In the genomic region with DNA sequence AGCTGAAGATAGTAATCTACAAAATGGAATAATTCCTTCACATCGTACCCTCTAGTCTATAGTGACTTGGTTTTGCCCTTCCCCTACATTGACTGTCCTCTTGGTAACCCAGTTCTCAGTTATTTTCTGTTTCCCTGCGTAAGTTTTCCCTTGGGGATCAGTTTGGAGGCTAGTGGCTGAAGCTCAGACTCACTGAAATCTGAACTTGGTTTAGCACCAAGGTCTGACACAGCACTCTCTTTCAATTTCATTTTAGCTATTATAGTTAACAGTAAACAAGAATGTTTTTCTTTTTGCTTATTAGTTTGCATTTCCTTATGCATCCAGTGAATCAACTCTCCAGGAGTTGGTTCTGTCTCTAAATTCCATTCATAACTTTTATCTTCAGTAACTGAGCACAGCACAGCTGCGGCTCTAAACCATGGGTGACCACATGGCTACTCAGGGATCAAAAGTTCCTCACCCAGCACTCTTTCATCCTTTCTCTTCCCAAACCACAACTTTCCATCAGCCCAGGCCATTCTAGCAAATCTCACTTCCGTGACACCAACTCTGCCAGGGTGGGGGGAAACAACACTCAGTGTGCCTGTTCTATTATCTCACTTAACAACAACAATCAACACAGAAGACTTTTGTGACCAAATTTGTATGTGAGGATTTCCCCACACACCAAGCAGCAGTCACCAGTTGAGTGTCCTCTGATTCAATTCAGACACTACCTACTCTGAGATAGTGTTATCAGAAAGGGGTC, we compare ENCODE assay signal across 9 cellular contexts. TPM values are rescaled to one million over a fixed set of nuclear protein-coding genes. Genes with fewer than 3 reads are reported as not detected.
DNase-seq lines count a peak whose midpoint lies in the region; ATAC-seq and TF ChIP-seq lines count a peak whose summit lies in the region.
"Had no signal": no experiment of that assay in that cellular context is flagged by ENCODE, and none has a peak within 500 bp of the region (broad histone marks: within the 10 kb centered on the region; RNA-seq: fewer than 3 reads in every experiment).

No MANE protein-coding gene starts in this region.

- H3K4me1 ChIP-seq in heart right ventricle, result peaks cover 0 to 16% (median 0%) of the 10 kb centered on the region in 9 donors

- H3K9me3 ChIP-seq in AG04450 (ENCODE audit: control insufficient read depth, insufficient read depth, low read length) (0 out of 2 replicates have a peak, but pooled peaks cover 3% of the 10 kb centered on the region), MG63 (no peaks in the 10 kb centered on the region), heart right ventricle (no peaks in the 10 kb centered on the region)

- no peaks in the 10 kb centered on the region for H3K36me3 ChIP-seq in MG63
- H3K36me3 ChIP-seq in heart right ventricle, result no peaks in the 10 kb centered on the region

- POLR2A ChIA-PET in AG04450 (lab: Yijun Ruan, JAX), result no interaction called here
- POLR2A ChIA-PET in naive thymus-derived CD8-positive, alpha-beta T cell (lab: Charles Lee), result no interaction called here

- CTCF ChIA-PET in AG04450 (lab: Charles Lee), result interaction anchor here (1.3 kb wide), 1 partner anchor 20 kb away, joined by 3 read pairs; no protein-coding TSS in a partner anchor

- DNase-seq in AG04450 (ENCODE audit: low read depth, low spot score) (peak; percentile 6), MG63 (peak; percentile 40), heart right ventricle (no peak), LoVo (ENCODE audit: low spot score) (no peak), T1000 (lab: John Stamatoyannopoulos, UW) (no peak)
- DNase-seq in naive thymus-derived CD8-positive, alpha-beta T cell, result no peak
- DNase-seq: NCI-H1417 treated with DMSO at 0.1 percent for 48 hours had no signal

- ATAC-seq in GM18867 (IDR thresholded peaks at IDR 0.05; ENCODE audit: unreplicated experiment), result peak; percentile 53
- ATAC-seq in heart right ventricle, result peak in 6 of 8 donors; percentile 28 to 64 (median 51)
- ATAC-seq in naive thymus-derived CD8-positive, alpha-beta T cell, result no peak
- ATAC-seq in HG02870 (IDR thresholded peaks at IDR 0.05; ENCODE audit: unreplicated experiment), result no peak

- TF ChIP-seq CTCF in AG04450 (IDR thresholded peaks at IDR 0.05; ENCODE audit: low read depth, low read length), result no peak
- TF ChIP-seq CTCF in heart right ventricle (IDR thresholded peaks at IDR 0.05), result no peak

- H3K27ac ChIP-seq in AG04450 (ENCODE audit: low read depth, low read length), result no peak overlapping the region
- H3K27ac ChIP-seq in heart right ventricle, result peak overlapping the region in 7 of 10 donors; percentile 3 to 62 (median 39)

- H3K36me3 Mint-ChIP-seq in naive thymus-derived CD8-positive, alpha-beta T cell, result no peaks in the 10 kb centered on the region

- H3K4me3 Mint-ChIP-seq in naive thymus-derived CD8-positive, alpha-beta T cell, result no peak overlapping the region

- intact Hi-C loops in heart right ventricle (cut with DNase I), result no loop called here

- H3K9me3 Mint-ChIP-seq in naive thymus-derived CD8-positive, alpha-beta T cell, result peaks cover 0 to 4% (median 0%) of the 10 kb centered on the region in 9 donors

- 49 to 55% methylated on average over 4 of the region's 4 CpGs for WGBS in heart right ventricle, 2 donors

- H3K27me3 Mint-ChIP-seq in naive thymus-derived CD8-positive, alpha-beta T cell, result peaks cover 0 to 2% (median 0%) of the 10 kb centered on the region in 5 donors

- H3K27ac Mint-ChIP-seq in naive thymus-derived CD8-positive, alpha-beta T cell, result peak overlapping the region in 1 of 10 donors; percentile 36

- H3K27me3 ChIP-seq in AG04450 (ENCODE audit: control insufficient read depth, insufficient read depth, low read length) (peaks cover 54% of the 10 kb centered on the region), MG63 (no peaks in the 10 kb centered on the region), heart right ventricle (peaks cover 0 to 3% (median 0%) of the 10 kb centered on the region in 7 donors)

- peaks cover 0 to 2% (median 0%) of the 10 kb centered on the region in 4 donors for H3K4me1 Mint-ChIP-seq in naive thymus-derived CD8-positive, alpha-beta T cell

- H3K4me3 ChIP-seq in AG04450 (ENCODE audit: low read depth, low read length) (no peak overlapping the region), MG63 (peak overlapping the region; percentile 3; the same call in 1 of the 2 replicates), heart right ventricle (peak overlapping the region in 4 of 10 donors; percentile 1 to 11 (median 6))

RNA-seq across cellular contexts. Expression of a gene that starts 17.6 kb away (rescaled TPM):
- polyA plus RNA-seq in AG04450 (2011; rRNA removed) (26.8 and 29.6 TPM in 2 replicates), heart right ventricle (10 to 100 TPM; 50.6 to 97.2 TPM)
- 6.4 and 9.5 TPM in 2 replicates for polyA minus RNA-seq in AG04450 (2011; rRNA and poly(A)+ RNA removed)
- 62.2 and 66.0 TPM in 2 replicates for total RNA-seq in MG63 (2014; rRNA removed; shearing (Covaris generic); ENCODE audit: low replicate concordance)
- total RNA-seq in heart right ventricle, result 100 to 1,000 TPM in 2 of 10 donors, 10 to 100 TPM in 8; 24.2 to 143 (median 43.7) TPM
- 10 to 100 TPM; 23.3 to 24.5 TPM for total RNA-seq in naive thymus-derived CD8-positive, alpha-beta T cell
- polyA plus RNA-seq in naive thymus-derived CD8-positive, alpha-beta T cell, result 100 to 1,000 TPM; 145 to 171 (median 146) TPM

RNA-seq across cellular contexts. Expression of a gene that starts 36.2 kb away (rescaled TPM):
- polyA plus RNA-seq in AG04450 (2011; rRNA removed), result 4.1 and 4.9 TPM in 2 replicates
- polyA minus RNA-seq in AG04450 (2011; rRNA and poly(A)+ RNA removed), result 8.0 and 11.2 TPM in 2 replicates
- 12.0 and 12.1 TPM in 2 replicates for total RNA-seq in MG63 (2014; rRNA removed; shearing (Covaris generic); ENCODE audit: low replicate concordance)
- 10 to 100 TPM in 9 of 10 donors, 1 to 10 TPM in 1; 9.6 to 15.1 (median 13.1) TPM for total RNA-seq in heart right ventricle
- 1 to 10 TPM; 2.8 to 5.4 TPM for polyA plus RNA-seq in heart right ventricle
- 10 to 100 TPM; 19.4 to 21.5 TPM for total RNA-seq in naive thymus-derived CD8-positive, alpha-beta T cell
- polyA plus RNA-seq in naive thymus-derived CD8-positive, alpha-beta T cell, result 1 to 10 TPM; 8.2 to 9.7 (median 9.0) TPM

RNA-seq across cellular contexts. Expression of a gene that starts 54.6 kb away (rescaled TPM):
- polyA plus RNA-seq in AG04450 (2011; rRNA removed) (not detected in 2 replicates), heart right ventricle (1 to 10 TPM; 4.8 to 6.9 TPM)
- polyA minus RNA-seq in AG04450 (2011; rRNA and poly(A)+ RNA removed), result not detected in 2 replicates
- not detected in 2 replicates for total RNA-seq in MG63 (2014; rRNA removed; shearing (Covaris generic); ENCODE audit: low replicate concordance)
- 10 to 100 TPM in 1 of 10 donors, 1 to 10 TPM in 9; 1.4 to 11.0 (median 2.4) TPM for total RNA-seq in heart right ventricle
- 1 to 10 TPM; 2.0 to 2.3 TPM for total RNA-seq in naive thymus-derived CD8-positive, alpha-beta T cell
- polyA plus RNA-seq in naive thymus-derived CD8-positive, alpha-beta T cell, result 10 to 100 TPM in 1 of 3 donors, 1 to 10 TPM in 2; 1.8 to 69.5 (median 3.3) TPM

Comparison
In these comparisons a context has a peak if more than half of its experiments do, and no peak if none do; other contexts are left out.
1. DNase-seq: peak in AG04450 (single experiment) and MG63 (single experiment); none in heart right ventricle (0 of 2), naive thymus-derived CD8-positive, alpha-beta T cell (0 of 10), LoVo (single experiment) and T1000 (single experiment).
2. ATAC-seq: peak in GM18867 (single experiment) and heart right ventricle (6 of 8); none in naive thymus-derived CD8-positive, alpha-beta T cell (0 of 2) and HG02870 (single experiment).